Comparison of ENCODE assay signal across 11 cellular contexts in the genomic region with DNA sequence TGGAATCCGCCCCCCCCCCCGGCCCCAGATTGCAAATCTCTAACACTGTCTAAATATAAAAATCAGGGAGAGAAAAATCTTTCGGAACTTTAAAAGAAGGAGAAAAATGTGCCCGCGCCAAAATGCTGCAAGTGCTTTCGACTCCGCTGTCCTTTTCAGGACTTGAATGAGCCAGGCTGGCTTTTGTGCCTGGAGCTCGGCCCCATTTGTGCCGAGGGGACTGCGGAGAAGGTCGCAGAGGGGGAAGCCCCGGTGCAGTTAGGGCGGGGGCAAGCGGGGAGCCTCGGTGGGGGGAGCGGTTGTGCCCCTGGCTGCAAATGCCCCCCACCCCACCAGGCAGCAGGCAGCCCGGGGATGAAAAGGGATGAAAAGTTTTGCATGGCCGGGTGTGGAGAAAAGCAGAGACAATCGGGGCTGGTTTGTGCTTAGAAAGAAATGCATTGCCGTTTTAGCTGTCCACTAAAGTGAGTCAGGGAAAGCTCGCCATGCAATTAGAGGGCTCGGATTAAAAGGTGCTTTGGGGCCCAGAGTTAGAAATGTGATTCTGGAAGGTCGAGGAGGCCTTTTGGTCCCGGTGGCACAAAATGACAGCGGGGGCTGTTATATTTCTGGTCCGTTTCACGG. TPM values are rescaled to one million over a fixed set of nuclear protein-coding genes. Genes with fewer than 3 reads are reported as not detected.
DNase-seq lines count a peak whose midpoint lies in the region; ATAC-seq and TF ChIP-seq lines count a peak whose summit lies in the region.
"Had no signal": no experiment of that assay in that cellular context is flagged by ENCODE, and none has a peak within 500 bp of the region (broad histone marks: within the 10 kb centered on the region; RNA-seq: fewer than 3 reads in every experiment).

No MANE protein-coding gene starts in this region.

- no peak for DNase-seq in activated CD4-positive, alpha-beta T cell treated with anti-CD3 and anti-CD28 coated beads, Interleukin-2, amount 10 ng/mL, durations not matched to agents 24 days and 14 days
- no peak for DNase-seq in activated CD4-positive, alpha-beta T cell treated with anti-CD3 and anti-CD28 coated beads for 4 hours
- no peak for DNase-seq in PC-3
- DNase-seq in NCI-H2196 treated with DMSO at 0.1 percent for 48 hours (lab: John Stamatoyannopoulos, UW; ENCODE audit: unreplicated experiment) = no peak
- no peak for DNase-seq in MG63
- DNase-seq: DMS 273 treated with DMSO at 0.1 percent for 48 hours, SJCRH30 had no signal

- no peaks in the 10 kb centered on the region for H3K9me3 ChIP-seq in PC-3 (ENCODE audit: low read length)
- H3K9me3 ChIP-seq in iPS-18a (ENCODE audit: control insufficient read depth, low read depth, low read length) = no peaks in the 10 kb centered on the region
- H3K9me3 ChIP-seq in MG63 = no peaks in the 10 kb centered on the region
- H3K9me3 ChIP-seq: SJCRH30 had no signal

- no peaks in the 10 kb centered on the region for H3K9me2 ChIP-seq in PC-3 (replicated peaks; ENCODE audit: low read length)

- no peak overlapping the region for H2AFZ ChIP-seq in PC-3 (ENCODE audit: low read length)

- H3K79me2 ChIP-seq in PC-3 (ENCODE audit: low read length) = peaks cover 86% of the 10 kb centered on the region

- H4K20me1 ChIP-seq in PC-3 (ENCODE audit: low read length) = peaks cover 51% of the 10 kb centered on the region

- no peaks in the 10 kb centered on the region for H3K36me3 Mint-ChIP-seq in activated CD4-positive, alpha-beta T cell treated with anti-CD3 and anti-CD28 coated beads, Interleukin-2, amount 10 ng/mL, durations not matched to agents 24 days and 14 days (ENCODE audit: low read depth)
- H3K36me3 Mint-ChIP-seq in stimulated activated memory B cell treated with anti-CD40 and anti-IgM and Interleukin-4, amounts not matched to agents 10 μg/mL and 1 μg/mL and 100 μg/mL, for 72 hours = no peaks in the 10 kb centered on the region

- CTCF ChIA-PET in PC-3 (lab: Charles Lee) = interaction anchor here (0.7 kb wide), 1 partner anchor 66 kb away, joined by 8 read pairs; no protein-coding TSS in a partner anchor

- no peak overlapping the region for H3K27ac Mint-ChIP-seq in activated CD4-positive, alpha-beta T cell treated with anti-CD3 and anti-CD28 coated beads, Interleukin-2, amount 10 ng/mL, durations not matched to agents 24 days and 14 days
- no peak overlapping the region for H3K27ac Mint-ChIP-seq in stimulated activated memory B cell treated with anti-CD40 and anti-IgM and Interleukin-4, amounts not matched to agents 10 μg/mL and 1 μg/mL and 100 μg/mL, for 72 hours

- no TSS peak for BruUV-seq in PC-3 (replicated peaks; lab: Mats Ljungman, UMichigan)

- H3K27ac ChIP-seq in PC-3 (ENCODE audit: low read length) = peak overlapping the region; percentile 68
- no peak overlapping the region for H3K27ac ChIP-seq in iPS-18a (ENCODE audit: low read length)
- H3K27ac ChIP-seq: SJCRH30 had no signal

- peaks cover 55% of the 10 kb centered on the region for H3K36me3 ChIP-seq in PC-3 (ENCODE audit: low read depth, low read length)
- H3K36me3 ChIP-seq in iPS-18a (ENCODE audit: control insufficient read depth, low read depth, low read length) = no peaks in the 10 kb centered on the region
- H3K36me3 ChIP-seq in MG63 = no peaks in the 10 kb centered on the region
- H3K36me3 ChIP-seq: SJCRH30 had no signal

- ATAC-seq in PC-3 = no peak
- no peak for ATAC-seq in stimulated activated memory B cell treated with anti-CD40 and anti-IgM and Interleukin-4, amounts not matched to agents 10 μg/mL and 1 μg/mL and 100 μg/mL, for 72 hours
- no peak for ATAC-seq in GM19023 (IDR thresholded peaks at IDR 0.05; ENCODE audit: unreplicated experiment)

- H3K27me3 ChIP-seq in PC-3 (ENCODE audit: low read length) = no peaks in the 10 kb centered on the region
- peaks cover 98% of the 10 kb centered on the region for H3K27me3 ChIP-seq in iPS-18a (ENCODE audit: control insufficient read depth, insufficient read depth, low read length)
- H3K27me3 ChIP-seq in MG63 = peaks cover 6% of the 10 kb centered on the region; the same call in 1 of the 2 replicates
- H3K27me3 ChIP-seq: SJCRH30 had no signal

- H3K4me1 Mint-ChIP-seq in activated CD4-positive, alpha-beta T cell treated with anti-CD3 and anti-CD28 coated beads, Interleukin-2, amount 10 ng/mL, durations not matched to agents 24 days and 14 days = peaks cover 13% of the 10 kb centered on the region
- H3K4me1 Mint-ChIP-seq in stimulated activated memory B cell treated with anti-CD40 and anti-IgM and Interleukin-4, amounts not matched to agents 10 μg/mL and 1 μg/mL and 100 μg/mL, for 72 hours = peaks cover 27% of the 10 kb centered on the region

- H3K9ac ChIP-seq in PC-3 (ENCODE audit: low read length) (peak overlapping the region; percentile 85), iPS-18a (ENCODE audit: low read length) (no peak overlapping the region)

- H3K4me1 ChIP-seq in PC-3 (ENCODE audit: insufficient read depth, low read length) (peaks cover 46% of the 10 kb centered on the region), iPS-18a (ENCODE audit: control insufficient read depth, low read depth, low read length) (peaks cover 33% of the 10 kb centered on the region)
- H3K4me1 ChIP-seq: SJCRH30 had no signal

- H3K27me3 Mint-ChIP-seq in activated CD4-positive, alpha-beta T cell treated with anti-CD3 and anti-CD28 coated beads, Interleukin-2, amount 10 ng/mL, durations not matched to agents 24 days and 14 days = peaks cover 52% of the 10 kb centered on the region
- H3K27me3 Mint-ChIP-seq in stimulated activated memory B cell treated with anti-CD40 and anti-IgM and Interleukin-4, amounts not matched to agents 10 μg/mL and 1 μg/mL and 100 μg/mL, for 72 hours = peaks cover 59% of the 10 kb centered on the region

- H3K4me2 ChIP-seq in PC-3 (ENCODE audit: low read length) = peak overlapping the region; percentile 86

- intact Hi-C loops in activated CD4-positive, alpha-beta T cell treated with anti-CD3 and anti-CD28 coated beads, Interleukin-2, amount 10 ng/mL, durations not matched to agents 24 days and 14 days (cut with micrococcal nuclease) = loop anchor here (10.0 kb wide), 1 partner anchor 207 kb away; no protein-coding TSS in a partner anchor
- intact Hi-C loops in PC-3 (cut with micrococcal nuclease) = loop anchor here (1.0 kb wide), 1 partner anchor 51 kb away; no protein-coding TSS in a partner anchor

- POLR2A ChIA-PET in PC-3 (lab: Charles Lee; ENCODE audit: unreplicated experiment) = interaction anchor here (1.0 kb wide), 1 partner anchor 50 kb away, joined by 4 read pairs; no protein-coding TSS in a partner anchor

- H3K4me3 ChIP-seq in PC-3 (ENCODE audit: low read length) (peak overlapping the region; percentile 90), iPS-18a (ENCODE audit: low read length) (peak overlapping the region; percentile 48), MG63 (no peak overlapping the region)
- H3K4me3 ChIP-seq: SJCRH30 had no signal

- no peaks in the 10 kb centered on the region for H3K9me3 Mint-ChIP-seq in activated CD4-positive, alpha-beta T cell treated with anti-CD3 and anti-CD28 coated beads, Interleukin-2, amount 10 ng/mL, durations not matched to agents 24 days and 14 days
- no peaks in the 10 kb centered on the region for H3K9me3 Mint-ChIP-seq in stimulated activated memory B cell treated with anti-CD40 and anti-IgM and Interleukin-4, amounts not matched to agents 10 μg/mL and 1 μg/mL and 100 μg/mL, for 72 hours
- H3K9me3 Mint-ChIP-seq: activated naive CD4-positive, alpha-beta T cell treated with anti-CD3 and anti-CD28 coated beads, Interleukin-2, amount 50 U/mL, for 72 hours had no signal

- peak overlapping the region; percentile 66 for H3K4me3 Mint-ChIP-seq in activated CD4-positive, alpha-beta T cell treated with anti-CD3 and anti-CD28 coated beads, Interleukin-2, amount 10 ng/mL, durations not matched to agents 24 days and 14 days
- peak overlapping the region; percentile 64 for H3K4me3 Mint-ChIP-seq in stimulated activated memory B cell treated with anti-CD40 and anti-IgM and Interleukin-4, amounts not matched to agents 10 μg/mL and 1 μg/mL and 100 μg/mL, for 72 hours

- TF ChIP-seq CTCF in PC-3 (conservative IDR thresholded peaks at IDR 0.05; ENCODE audit: low read depth, low read length) = no peak

- peaks cover 8% of the 10 kb centered on the region for H3F3A ChIP-seq in PC-3 (ENCODE audit: low read length, unreplicated experiment)

RNA-seq across cellular contexts. Expression of a gene that starts 1.6 kb away (rescaled TPM):
- total RNA-seq in activated CD4-positive, alpha-beta T cell treated with anti-CD3 and anti-CD28 coated beads, Interleukin-2, amount 10 ng/mL, durations not matched to agents 24 days and 14 days = not detected in 2 replicates
- total RNA-seq in PC-3 (2014; rRNA removed) = 223 and 269 TPM in 2 replicates
- 1.8 and 3.9 TPM in 2 replicates for total RNA-seq in MG63 (2014; rRNA removed; shearing (Covaris generic); ENCODE audit: low replicate concordance)
- total RNA-seq: activated naive CD4-positive, alpha-beta T cell treated with anti-CD3 and anti-CD28 coated beads, Interleukin-2, amount 50 U/mL, for 72 hours; SJCRH30 had no signal

Comparison
In these comparisons a context has a peak if more than half of its experiments do, and no peak if none do; other contexts are left out.
1. RNA of a gene that starts 1.6 kb away (total RNA-seq): 223 to 269 TPM in PC-3; 1.8 to 3.9 TPM in MG63 and not detected in activated CD4-positive, alpha-beta T cell treated with anti-CD3 and anti-CD28 coated beads, Interleukin-2, amount 10 ng/mL, durations not matched to agents 24 days and 14 days; every median in the first group is over 10 times any median in the second.